11 cellular contexts compared by ENCODE assay signal in the genomic region with DNA sequence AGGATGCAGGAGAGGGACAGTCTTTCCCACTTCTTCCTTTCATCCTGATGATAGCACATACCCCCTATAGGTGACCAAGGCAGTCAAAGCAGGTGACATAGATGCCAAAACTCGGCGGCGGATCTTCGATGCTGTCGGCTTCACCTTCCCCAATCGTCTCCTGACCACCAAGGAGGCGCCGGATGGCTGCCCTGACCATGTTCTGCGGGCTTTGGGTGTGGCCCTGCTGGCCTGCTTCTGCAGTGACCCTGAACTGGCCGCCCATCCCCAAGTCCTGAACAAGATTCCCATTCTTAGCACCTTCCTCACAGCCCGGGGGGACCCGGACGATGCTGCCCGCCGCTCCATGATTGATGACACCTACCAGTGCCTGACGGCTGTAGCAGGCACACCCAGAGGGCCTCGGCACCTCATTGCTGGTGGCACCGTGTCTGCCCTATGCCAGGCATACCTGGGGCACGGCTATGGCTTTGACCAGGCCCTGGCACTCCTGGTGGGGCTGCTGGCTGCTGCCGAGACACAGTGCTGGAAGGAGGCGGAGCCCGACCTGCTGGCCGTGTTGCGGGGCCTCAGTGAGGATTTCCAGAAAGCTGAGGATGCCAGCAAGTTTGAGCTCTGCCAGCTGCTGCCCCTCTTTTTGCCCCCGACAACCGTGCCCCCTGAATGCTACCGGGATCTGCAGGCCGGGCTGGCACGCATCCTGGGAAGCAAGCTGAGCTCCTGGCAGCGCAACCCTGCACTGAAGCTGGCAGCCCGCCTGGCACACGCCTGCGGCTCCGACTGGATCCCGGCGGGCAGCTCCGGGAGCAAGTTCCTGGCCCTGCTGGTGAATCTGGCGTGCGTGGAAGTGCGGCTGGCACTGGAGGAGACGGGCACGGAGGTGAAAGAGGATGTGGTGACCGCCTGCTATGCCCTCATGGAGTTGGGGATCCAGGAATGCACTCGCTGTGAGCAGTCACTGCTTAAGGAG. TPM values are rescaled to one million over a fixed set of nuclear protein-coding genes. Genes with fewer than 3 reads are reported as not detected.
A peak's percentile ranks its signal among the peaks of the same experiment; 100 is the strongest.
DNase-seq lines count a peak whose midpoint lies in the region; ATAC-seq and TF ChIP-seq lines count a peak whose summit lies in the region.
"Had no signal": no experiment of that assay in that cellular context is flagged by ENCODE, and none has a peak within 500 bp of the region (broad histone marks: within the 10 kb centered on the region; RNA-seq: fewer than 3 reads in every experiment).

No MANE protein-coding gene starts in this region.

- peaks cover 4% of the 10 kb centered on the region; the same call in 1 of the 2 replicates for H3K9me3 ChIP-seq in AG04450 (ENCODE audit: control insufficient read depth, insufficient read depth, low read length)
- H3K9me3 ChIP-seq in naive thymus-derived CD4-positive, alpha-beta T cell (ENCODE audit: control insufficient read depth in 2 of 3, low read length in 3 of 3): no peaks in the 10 kb centered on the region

- CTCF ChIA-PET in AG04450 (lab: Charles Lee): interaction anchor here (1.4 to 5.3 kb wide), 4 partner anchors 8 to 166 kb away, joined by 4 to 57 read pairs (median 9); no protein-coding TSS in a partner anchor
- CTCF ChIA-PET in naive thymus-derived CD4-positive, alpha-beta T cell (lab: Charles Lee): interaction anchor here (1.8 to 4.9 kb wide), 2 partner anchors 12 to 109 kb away, joined by 7 to 47 read pairs; a partner anchor contains a TSS

- ATAC-seq in effector memory CD8-positive, alpha-beta T cell (replicated peaks): no peak
- ATAC-seq in naive thymus-derived CD4-positive, alpha-beta T cell: no peak
- ATAC-seq in GM18870 (IDR thresholded peaks at IDR 0.05; ENCODE audit: unreplicated experiment) (no peak), foreskin keratinocyte (no peak)

- no peaks in the 10 kb centered on the region for H3K27me3 ChIP-seq in AG04450 (ENCODE audit: control insufficient read depth, insufficient read depth, low read length)
- H3K27me3 ChIP-seq in naive thymus-derived CD4-positive, alpha-beta T cell (ENCODE audit: control insufficient read depth in 2 of 2, insufficient read depth in 2 of 2, low read length in 2 of 2): no peaks in the 10 kb centered on the region
- H3K27me3 ChIP-seq in foreskin keratinocyte: no peaks in the 10 kb centered on the region

- POLR2A ChIA-PET in AG04450 (lab: Yijun Ruan, JAX): no interaction called here
- POLR2A ChIA-PET in naive thymus-derived CD4-positive, alpha-beta T cell (lab: Charles Lee): interaction anchor here (0.5 to 2.0 kb wide), 5 partner anchors 21 to 398 kb away, joined by 3 to 6 read pairs (median 4); a partner anchor contains a TSS

- peaks cover 15% of the 10 kb centered on the region for H3K36me3 Mint-ChIP-seq in effector memory CD8-positive, alpha-beta T cell (ENCODE audit: insufficient read depth)
- peaks cover 0 to 8% (median 0%) of the 10 kb centered on the region in 5 donors for H3K36me3 Mint-ChIP-seq in naive thymus-derived CD4-positive, alpha-beta T cell
- H3K36me3 Mint-ChIP-seq in progenitor cell of endocrine pancreas (ENCODE audit: insufficient read depth): peaks cover 9% of the 10 kb centered on the region

- intact Hi-C loops in naive thymus-derived CD4-positive, alpha-beta T cell (cut with micrococcal nuclease): no loop called here

- H3K27ac ChIP-seq in AG04450 (ENCODE audit: low read depth, low read length) (no peak overlapping the region), foreskin keratinocyte (no peak overlapping the region)
- peak overlapping the region; percentile 77 for H3K27ac ChIP-seq in naive thymus-derived CD4-positive, alpha-beta T cell (ENCODE audit: low read depth, low read length)

- H3K9me3 Mint-ChIP-seq in effector memory CD8-positive, alpha-beta T cell: no peaks in the 10 kb centered on the region
- H3K9me3 Mint-ChIP-seq in naive thymus-derived CD4-positive, alpha-beta T cell: no peaks in the 10 kb centered on the region
- no peaks in the 10 kb centered on the region for H3K9me3 Mint-ChIP-seq in progenitor cell of endocrine pancreas (ENCODE audit: low read depth)

- H3K4me1 ChIP-seq in naive thymus-derived CD4-positive, alpha-beta T cell (ENCODE audit: control insufficient read depth in 2 of 2, insufficient read depth in 2 of 2, low read length in 2 of 2): peaks cover 12 to 16% of the 10 kb centered on the region in 2 donors
- H3K4me1 ChIP-seq in foreskin keratinocyte: peaks cover 8% of the 10 kb centered on the region

- peaks cover 0 to 26% (median 0%) of the 10 kb centered on the region in 3 experiments for H3K36me3 ChIP-seq in naive thymus-derived CD4-positive, alpha-beta T cell (ENCODE audit: control insufficient read depth in 2 of 3, insufficient read depth in 3 of 3, low read length in 3 of 3)

- DNase-seq in AG04450 (ENCODE audit: low read depth, low spot score) (no peak), NCI-H2029 (lab: John Stamatoyannopoulos, UW) (peak; percentile 38), activated gamma-delta T cell (lab: John Stamatoyannopoulos, UW) (no peak), foreskin keratinocyte (no peak), progenitor cell of endocrine pancreas (ENCODE audit: low spot score, unreplicated experiment) (no peak)
- DNase-seq in effector memory CD8-positive, alpha-beta T cell: no peak
- no peak for DNase-seq in naive thymus-derived CD4-positive, alpha-beta T cell
- DNase-seq: MM.1S, SIG-M5 had no signal

- 0 out of 2 replicates have a peak overlapping the region, but pooled peaks have one; percentile 7 for H3K4me3 ChIP-seq in AG04450 (ENCODE audit: low read depth, low read length)
- H3K4me3 ChIP-seq in naive thymus-derived CD4-positive, alpha-beta T cell (ENCODE audit: low read length): no peak overlapping the region

- TF ChIP-seq CTCF in AG04450 (IDR thresholded peaks at IDR 0.05; ENCODE audit: low read depth, low read length) (no peak), foreskin keratinocyte (conservative IDR thresholded peaks at IDR 0.05) (no peak), progenitor cell of endocrine pancreas (IDR thresholded peaks at IDR 0.05; ENCODE audit: unreplicated experiment) (no peak)

- H3K27me3 Mint-ChIP-seq in effector memory CD8-positive, alpha-beta T cell: no peaks in the 10 kb centered on the region
- H3K27me3 Mint-ChIP-seq in naive thymus-derived CD4-positive, alpha-beta T cell: no peaks in the 10 kb centered on the region
- H3K27me3 Mint-ChIP-seq in progenitor cell of endocrine pancreas: no peaks in the 10 kb centered on the region
- H3K27me3 Mint-ChIP-seq: B cell had no signal

- H3K4me3 Mint-ChIP-seq in effector memory CD8-positive, alpha-beta T cell: no peak overlapping the region
- peak overlapping the region in 1 of 10 donors; percentile 53 for H3K4me3 Mint-ChIP-seq in naive thymus-derived CD4-positive, alpha-beta T cell
- H3K4me3 Mint-ChIP-seq in progenitor cell of endocrine pancreas (ENCODE audit: low read depth): no peak overlapping the region

- H3K27ac Mint-ChIP-seq in effector memory CD8-positive, alpha-beta T cell: peak overlapping the region; percentile 80 to 99
- peak overlapping the region in 8 of 9 donors; percentile 18 to 88 (median 80) for H3K27ac Mint-ChIP-seq in naive thymus-derived CD4-positive, alpha-beta T cell
- no peak overlapping the region for H3K27ac Mint-ChIP-seq in progenitor cell of endocrine pancreas

- H3K4me1 Mint-ChIP-seq in effector memory CD8-positive, alpha-beta T cell (ENCODE audit: low read depth in 2 of 2): peaks cover 43 to 44% of the 10 kb centered on the region in 2 donors
- peaks cover 32 to 58% (median 48%) of the 10 kb centered on the region in 7 donors for H3K4me1 Mint-ChIP-seq in naive thymus-derived CD4-positive, alpha-beta T cell
- peaks cover 12% of the 10 kb centered on the region for H3K4me1 Mint-ChIP-seq in progenitor cell of endocrine pancreas (ENCODE audit: low read depth)

RNA-seq across cellular contexts. Expression of a gene that starts 2.9 kb away (rescaled TPM):
- 16.7 and 22.6 TPM in 2 replicates for polyA plus RNA-seq in AG04450 (2011; rRNA removed)
- polyA minus RNA-seq in AG04450 (2011; rRNA and poly(A)+ RNA removed): 18.3 and 26.8 TPM in 2 replicates
- 10 to 100 TPM; 19.4 to 38.6 (median 26.4) TPM for total RNA-seq in naive thymus-derived CD4-positive, alpha-beta T cell
- 10 to 100 TPM; 17.1 to 23.9 TPM for polyA plus RNA-seq in naive thymus-derived CD4-positive, alpha-beta T cell
- 14.3 and 15.5 TPM in 2 replicates for total RNA-seq in foreskin keratinocyte
- 10.7 TPM in 2 replicates for polyA plus RNA-seq in foreskin keratinocyte
- 25.2 and 25.3 TPM in 2 replicates for total RNA-seq in progenitor cell of endocrine pancreas

RNA-seq across cellular contexts. Expression of a gene that starts 3.3 kb away (rescaled TPM):
- polyA plus RNA-seq in AG04450 (2011; rRNA removed) (53.2 and 69.5 TPM in 2 replicates), foreskin keratinocyte (6.8 and 8.0 TPM in 2 replicates)
- polyA minus RNA-seq in AG04450 (2011; rRNA and poly(A)+ RNA removed): 62.4 and 63.7 TPM in 2 replicates
- 10 to 100 TPM; 62.0 to 79.7 (median 65.6) TPM for total RNA-seq in naive thymus-derived CD4-positive, alpha-beta T cell
- polyA plus RNA-seq in naive thymus-derived CD4-positive, alpha-beta T cell: 10 to 100 TPM; 22.2 to 36.6 TPM
- total RNA-seq in foreskin keratinocyte (18.8 and 19.9 TPM in 2 replicates), progenitor cell of endocrine pancreas (70.0 and 70.5 TPM in 2 replicates)

RNA-seq across cellular contexts. Expression of a gene that starts 12.6 kb away (rescaled TPM):
- polyA plus RNA-seq in AG04450 (2011; rRNA removed): 0.05 and 0.06 TPM in 2 replicates
- polyA minus RNA-seq in AG04450 (2011; rRNA and poly(A)+ RNA removed): not detected in 2 replicates
- total RNA-seq in naive thymus-derived CD4-positive, alpha-beta T cell: 1 to 10 TPM in 4 of 5 experiments, under 1 TPM in 1; 0.77 to 4.2 (median 2.8) TPM
- polyA plus RNA-seq in naive thymus-derived CD4-positive, alpha-beta T cell: under 1 TPM; 0.13 to 0.51 TPM
- 0.18 and 0.31 TPM in 2 replicates for total RNA-seq in foreskin keratinocyte
- polyA plus RNA-seq in foreskin keratinocyte: 0.32 and 0.33 TPM in 2 replicates
- 0.55 and 0.84 TPM in 2 replicates for total RNA-seq in progenitor cell of endocrine pancreas
